Comparison of ENCODE assay signal across 3 cellular contexts in genomic region chr14:95862243-95862642, GRCh38.
TF ChIP-seq lines count a peak whose summit lies in the region.

No MANE protein-coding gene starts in this region.

TF ChIP-seq in SK-N-SH, 30 proteins besides CTCF, POLR2A, EP300 and RAD21:
- TF ChIP-seq NFIC (IDR thresholded peaks at IDR 0.05; ENCODE audit: borderline replicate concordance) (no peak), REST (IDR thresholded peaks at IDR 0.05; ENCODE audit: low read depth, low read length) (peak; percentile 88), SIN3A (IDR thresholded peaks at IDR 0.05; ENCODE audit: borderline replicate concordance, low read depth, low read length) (no peak), GABPA (IDR thresholded peaks at IDR 0.05; ENCODE audit: low read depth) (no peak), CHD2 (IDR thresholded peaks at IDR 0.05; ENCODE audit: low read length, partially characterized antibody) (no peak), FOSL2 (IDR thresholded peaks at IDR 0.05; ENCODE audit: borderline replicate concordance, low read depth) (no peak), FOXJ3 (CRISPR knock-in tag; IDR thresholded peaks at IDR 0.05) (no peak), GATA2 (CRISPR knock-in tag; IDR thresholded peaks at IDR 0.05) (no peak), TCF12 (IDR thresholded peaks at IDR 0.05) (no peak)

TF ChIP-seq in SK-N-SH treated with all-trans-retinoic acid at 6 μM for 48 hours, 23 proteins besides CTCF, POLR2A, EP300 and RAD21:
- TF ChIP-seq ARNTL (CRISPR knock-in tag; IDR thresholded peaks at IDR 0.05; ENCODE audit: borderline replicate concordance, low read depth) (no peak), ZFP30 (CRISPR knock-in tag; IDR thresholded peaks at IDR 0.05) (no peak), CSDC2 (CRISPR knock-in tag; IDR thresholded peaks at IDR 0.05) (no peak), TCF4 (CRISPR knock-in tag; IDR thresholded peaks at IDR 0.05; ENCODE audit: borderline replicate concordance) (no peak), BACH2 (CRISPR knock-in tag; IDR thresholded peaks at IDR 0.05; ENCODE audit: borderline replicate concordance) (no peak)

TF ChIP-seq in PFSK-1, 5 proteins besides CTCF, POLR2A, EP300 and RAD21:
- peak; percentile 59 to 91; a peak in 3 of 4 replicates for TF ChIP-seq REST (IDR thresholded peaks at IDR 0.05; ENCODE audit: insufficient read depth in 1 of 2, low read depth in 2 of 2, low read length in 2 of 2)
- TF ChIP-seq FOXP2 (optimal IDR thresholded peaks at IDR 0.05; ENCODE audit: borderline replicate concordance, extremely low read depth, extremely low read length, insufficient read depth): no peak
- no peak for TF ChIP-seq POLR2AphosphoS5 (IDR thresholded peaks at IDR 0.05; ENCODE audit: low read depth, low read length)
